In genomic region chr21:15874610-15875009, GRCh38 we compare ENCODE assay signal across 24 cellular contexts.
"Had no signal": no experiment of that assay in that cellular context is flagged by ENCODE, and none has a peak within 500 bp of the region (broad histone marks: within the 10 kb centered on the region; RNA-seq: fewer than 3 reads in every experiment).

No MANE protein-coding gene starts in this region.

- H3K4me3 ChIP-seq: ovary, psoas muscle, right atrium auricular region, thyroid gland, upper lobe of right lung had no signal

- H3K9me3 ChIP-seq: neutrophil, ovary, psoas muscle, right atrium auricular region, thyroid gland, upper lobe of right lung had no signal

- H3K4me1 ChIP-seq: psoas muscle, right atrium auricular region, thyroid gland, upper lobe of right lung had no signal

- DNase-seq: activated CD4-positive, alpha-beta T cell treated with anti-CD3 and anti-CD28 coated beads, Interleukin-2, amount 50 U/mL, for 1 hour; activated CD4-positive, CD25-positive, alpha-beta regulatory T cell treated with anti-CD3 and anti-CD28 coated beads, Interleukin-2, amount 50 U/mL, for 72 hours; activated CD8-positive, alpha-beta T cell treated with anti-CD3 and anti-CD28 coated beads, Interleukin-2, amount 10 ng/mL, durations not matched to agents 7 days and 5 days; activated naive CD4-positive, alpha-beta T cell; amniotic stem cell; cerebellar nuclear complex; erythroblast; glutamatergic neuron; hippocampal formation; left ventricle myocardium superior; mammary epithelial cell; midbrain; ovary; psoas muscle; stimulated activated CD4-positive, alpha-beta T cell treated with anti-CD3 and anti-CD28 coated beads, Interleukin-4, amount 100 ng/mL, for 4 hours; substantia nigra; T-cell; thyroid gland; upper lobe of right lung; WERI-Rb-1 had no signal

- ATAC-seq: activated CD8-positive, alpha-beta T cell treated with anti-CD3 and anti-CD28 coated beads, Interleukin-2, amount 10 ng/mL, durations not matched to agents 7 days and 5 days; activated T-helper 17 cell treated with anti-CD3 and anti-CD28 coated beads, Interleukin-2, amount 50 U/mL, for 72 hours; left ventricle myocardium superior; natural killer cell treated with Interleukin-12 subunit alpha and Interleukin-12 subunit beta and Interleukin-15 and Interleukin-18, amount 100 ng/mL, for 72 hours; psoas muscle; T-cell; upper lobe of right lung had no signal

- H3K36me3 ChIP-seq: ovary had no signal
